Comparison of ENCODE assay signal across 18 cellular contexts in genomic region chr2:15042824-15043223, GRCh38.
DNase-seq lines count a peak whose midpoint lies in the region; ATAC-seq and TF ChIP-seq lines count a peak whose summit lies in the region.
"Had no signal": no experiment of that assay in that cellular context is flagged by ENCODE, and none has a peak within 500 bp of the region (broad histone marks: within the 10 kb centered on the region; RNA-seq: fewer than 3 reads in every experiment).

No MANE protein-coding gene starts in this region.

- H3K27ac ChIP-seq in stomach smooth muscle (ENCODE audit: low read length), result peak overlapping the region; percentile 75
- no peak overlapping the region for H3K27ac ChIP-seq in lower lobe of right lung

- no peak overlapping the region for H3K4me3 Mint-ChIP-seq in activated naive CD4-positive, alpha-beta T cell treated with anti-CD3 and anti-CD28 coated beads, Interleukin-2, amount 10 ng/mL, durations not matched to agents 7 days and 5 days
- H3K4me3 Mint-ChIP-seq: activated naive CD8-positive, alpha-beta T cell; effector memory CD8-positive, alpha-beta T cell; immature natural killer cell; neural crest cell; T-cell had no signal

- H3K9me3 Mint-ChIP-seq in activated naive CD4-positive, alpha-beta T cell treated with anti-CD3 and anti-CD28 coated beads, Interleukin-2, amount 10 ng/mL, durations not matched to agents 7 days and 5 days, result no peaks in the 10 kb centered on the region
- H3K9me3 Mint-ChIP-seq: effector memory CD8-positive, alpha-beta T cell; neural crest cell; T-cell had no signal

- ATAC-seq in lower lobe of right lung (no peak), GM21526 (IDR thresholded peaks at IDR 0.05; ENCODE audit: low FRiP score, unreplicated experiment) (no peak)
- ATAC-seq: effector memory CD8-positive, alpha-beta T cell; T-cell had no signal

- peaks cover 7% of the 10 kb centered on the region for H3K27me3 Mint-ChIP-seq in activated naive CD4-positive, alpha-beta T cell treated with anti-CD3 and anti-CD28 coated beads, Interleukin-2, amount 10 ng/mL, durations not matched to agents 7 days and 5 days
- H3K27me3 Mint-ChIP-seq: activated naive CD8-positive, alpha-beta T cell had no signal

- peak; percentile 35 for DNase-seq in DMS153 (lab: John Stamatoyannopoulos, UW)
- DNase-seq in DMS153 treated with DMSO at 0.1 percent for 48 hours (lab: John Stamatoyannopoulos, UW; ENCODE audit: unreplicated experiment), result no peak
- peak; percentile 70 for DNase-seq in T1000 (lab: John Stamatoyannopoulos, UW)
- peak; percentile 51 for DNase-seq in fibroblast of the aortic adventitia (ENCODE audit: low read depth)
- DNase-seq in lower lobe of right lung, result no peak
- DNase-seq in activated naive CD4-positive, alpha-beta T cell treated with anti-CD3 and anti-CD28 coated beads, Interleukin-2, amount 10 ng/mL, durations not matched to agents 7 days and 5 days, result no peak
- DNase-seq: 8988T; DMS79 treated with DMSO at 0.1 percent for 48 hours; effector memory CD8-positive, alpha-beta T cell; immature natural killer cell; NCI-H1417; stimulated activated CD4-positive, alpha-beta T cell treated with anti-CD3 and anti-CD28 coated beads, Interleukin-2, amount 100 ng/mL, for 24 hours; stimulated activated naive CD4-positive, alpha-beta T cell treated with Interleukin-2 at 50 U/mL for 16 hours; T-cell had no signal

- CTCF ChIA-PET in activated naive CD4-positive, alpha-beta T cell treated with anti-CD3 and anti-CD28 coated beads, Interleukin-2, amount 10 ng/mL, durations not matched to agents 7 days and 5 days (lab: Charles Lee), result no interaction called here

- H3K4me1 ChIP-seq in stomach smooth muscle (ENCODE audit: control insufficient read depth, insufficient read depth, low read length), result peaks cover 13% of the 10 kb centered on the region
- H3K4me1 ChIP-seq in lower lobe of right lung, result peaks cover 6% of the 10 kb centered on the region

- no peaks in the 10 kb centered on the region for H3K36me3 Mint-ChIP-seq in activated naive CD4-positive, alpha-beta T cell treated with anti-CD3 and anti-CD28 coated beads, Interleukin-2, amount 10 ng/mL, durations not matched to agents 7 days and 5 days
- H3K36me3 Mint-ChIP-seq: activated naive CD8-positive, alpha-beta T cell; immature natural killer cell; T-cell had no signal

- no peak overlapping the region for H3K9ac ChIP-seq in stomach smooth muscle (ENCODE audit: low read length in 2 of 2)

- intact Hi-C loops in lower lobe of right lung (cut with DNase I), result no loop called here

- H3K36me3 ChIP-seq in stomach smooth muscle (ENCODE audit: control insufficient read depth in 2 of 2, insufficient read depth in 2 of 2, low read length in 2 of 2) (no peaks in the 10 kb centered on the region), lower lobe of right lung (no peaks in the 10 kb centered on the region)

- H3K27me3 ChIP-seq in stomach smooth muscle (ENCODE audit: control insufficient read depth in 1 of 2, insufficient read depth in 2 of 2, low read length in 2 of 2) (no peaks in the 10 kb centered on the region), lower lobe of right lung (ENCODE audit: low read depth) (no peaks in the 10 kb centered on the region)

- TF ChIP-seq CTCF in fibroblast of the aortic adventitia (IDR thresholded peaks at IDR 0.05; ENCODE audit: insufficient read depth, low read length), result no peak
- no peak for TF ChIP-seq CTCF in lower lobe of right lung (IDR thresholded peaks at IDR 0.05)

- H3K4me3 ChIP-seq in fibroblast of the aortic adventitia (ENCODE audit: low read depth, low read length) (no peak overlapping the region), stomach smooth muscle (ENCODE audit: low read length in 2 of 2) (peak overlapping the region in 1 of 2 donors; percentile 52), lower lobe of right lung (no peak overlapping the region)

- H3K4me1 Mint-ChIP-seq in activated naive CD4-positive, alpha-beta T cell treated with anti-CD3 and anti-CD28 coated beads, Interleukin-2, amount 10 ng/mL, durations not matched to agents 7 days and 5 days, result no peaks in the 10 kb centered on the region
- H3K4me1 Mint-ChIP-seq: T-cell had no signal

- H3K27ac Mint-ChIP-seq in activated naive CD4-positive, alpha-beta T cell treated with anti-CD3 and anti-CD28 coated beads, Interleukin-2, amount 10 ng/mL, durations not matched to agents 7 days and 5 days, result no peak overlapping the region
- H3K27ac Mint-ChIP-seq: activated naive CD8-positive, alpha-beta T cell; effector memory CD8-positive, alpha-beta T cell; immature natural killer cell; T-cell had no signal

- H3K9me3 ChIP-seq in stomach smooth muscle (ENCODE audit: control insufficient read depth in 2 of 2, low read length in 2 of 2) (no peaks in the 10 kb centered on the region), lower lobe of right lung (no peaks in the 10 kb centered on the region)

Comparison
In these comparisons a context has a peak if more than half of its experiments do, and no peak if none do; other contexts are left out.
1. DNase-seq: peak in DMS153 (single experiment), T1000 (single experiment) and fibroblast of the aortic adventitia (single experiment); none in DMS153 treated with DMSO at 0.1 percent for 48 hours (single experiment), lower lobe of right lung (single experiment) and activated naive CD4-positive, alpha-beta T cell treated with anti-CD3 and anti-CD28 coated beads, Interleukin-2, amount 10 ng/mL, durations not matched to agents 7 days and 5 days (single experiment).